In genomic region chr2:188979730-188980123, GRCh38 we compare ENCODE assay signal across 14 cellular contexts. TPM values are rescaled to one million over a fixed set of nuclear protein-coding genes. Genes with fewer than 3 reads are reported as not detected.
A peak's percentile ranks its signal among the peaks of the same experiment; 100 is the strongest.
DNase-seq lines count a peak whose midpoint lies in the region; ATAC-seq, FAIRE-seq and TF ChIP-seq lines count a peak whose summit lies in the region.
"Had no signal": no experiment of that assay in that cellular context is flagged by ENCODE, and none has a peak within 500 bp of the region (broad histone marks: within the 10 kb centered on the region; RNA-seq: fewer than 3 reads in every experiment).

No MANE protein-coding gene starts in this region.

- no peak for TF ChIP-seq CTCF in hepatocyte (IDR thresholded peaks at IDR 0.05; ENCODE audit: poor library complexity)

- H3K4me1 ChIP-seq in hepatocyte (ENCODE audit: insufficient read depth), result no peaks in the 10 kb centered on the region
- no peaks in the 10 kb centered on the region for H3K4me1 ChIP-seq in skeletal muscle tissue (ENCODE audit: control insufficient read depth in 3 of 3, insufficient read depth in 3 of 3, low read length in 3 of 3)

- peak; percentile 29 for DNase-seq in EH (ENCODE audit: low read depth)
- no peak for DNase-seq in hepatocyte (ENCODE audit: low spot score)
- no peak for DNase-seq in GM12891 (ENCODE audit: insufficient read length, low spot score)
- no peak for DNase-seq in RKO (ENCODE audit: low spot score)
- DNase-seq: activated CD4-positive, CD25-positive, alpha-beta regulatory T cell; CD8-positive, alpha-beta T cell; left colon; NCI-H69; SIG-M5 had no signal

- ATAC-seq in SK-N-SH treated with all-trans-retinoic acid at 6 μM for 48 hours (no peak), GM21367 (IDR thresholded peaks at IDR 0.05; ENCODE audit: unreplicated experiment) (no peak), GM21381 (IDR thresholded peaks at IDR 0.05; ENCODE audit: unreplicated experiment) (no peak)
- ATAC-seq: CD8-positive, alpha-beta T cell; left colon had no signal

- peaks cover 4% of the 10 kb centered on the region for H4K20me1 ChIP-seq in hepatocyte (ENCODE audit: insufficient read depth, poor library complexity, severe bottlenecking)

- H2AFZ ChIP-seq in hepatocyte, result no peak overlapping the region

- peak overlapping the region; percentile 71 for H3K4me2 ChIP-seq in hepatocyte

- H3K27ac ChIP-seq in hepatocyte (peak overlapping the region; percentile 98), skeletal muscle tissue (ENCODE audit: low read depth, low read length) (peak overlapping the region; percentile 71)

- H3K36me3 ChIP-seq in hepatocyte (replicated peaks; ENCODE audit: insufficient read depth, low read depth) (no peaks in the 10 kb centered on the region), skeletal muscle tissue (ENCODE audit: control insufficient read depth in 3 of 3, insufficient read depth in 3 of 3, low read length in 3 of 3) (no peaks in the 10 kb centered on the region)

- peaks cover 89% of the 10 kb centered on the region for H3K79me2 ChIP-seq in hepatocyte

- H3K9ac ChIP-seq in skeletal muscle tissue (ENCODE audit: low read depth in 1 of 3, low read length in 3 of 3), result no peak overlapping the region

- no peak for FAIRE-seq in GM12891 (lab: Jason Lieb, UNC)
- FAIRE-seq: HTR-8/SVneo had no signal

- no peaks in the 10 kb centered on the region for H3K9me2 ChIP-seq in hepatocyte (replicated peaks; ENCODE audit: insufficient read depth)

- H3K4me3 ChIP-seq in hepatocyte (peak overlapping the region; percentile 15), skeletal muscle tissue (ENCODE audit: low read length in 3 of 3) (peak overlapping the region in 1 of 3 donors; percentile 52)

- H3K27me3 ChIP-seq in hepatocyte, result no peaks in the 10 kb centered on the region
- no peaks in the 10 kb centered on the region for H3K27me3 ChIP-seq in skeletal muscle tissue (ENCODE audit: control insufficient read depth in 3 of 3, insufficient read depth in 3 of 3, low read length in 3 of 3)

- TF ChIP-seq POLR2A in GM12891 (IDR thresholded peaks at IDR 0.05; ENCODE audit: low read depth, low read length), result no peak

- H3K9me3 ChIP-seq in hepatocyte (ENCODE audit: low read depth), result no peaks in the 10 kb centered on the region
- no peaks in the 10 kb centered on the region for H3K9me3 ChIP-seq in skeletal muscle tissue (ENCODE audit: control insufficient read depth in 3 of 3, low read length in 3 of 3)

- WGBS in hepatocyte (ENCODE audit: low lambda C conversion rate, missing lambda C conversion rate), result 37% methylated on average over 2 of the region's 2 CpGs

TF ChIP-seq in SK-N-SH treated with all-trans-retinoic acid at 6 μM for 48 hours, 23 proteins besides CTCF, POLR2A, EP300 and RAD21:
- TF ChIP-seq ESRRG (CRISPR knock-in tag; IDR thresholded peaks at IDR 0.05), result no peak
- TF ChIP-seq RARB (CRISPR knock-in tag; IDR thresholded peaks at IDR 0.05), result 0 out of 2 replicates have a peak, but pooled peaks have one; percentile 12

TF ChIP-seq in GM12891, 5 proteins besides CTCF, POLR2A, EP300 and RAD21:
- TF ChIP-seq POLR2AphosphoS5 (IDR thresholded peaks at IDR 0.05; ENCODE audit: low read depth, low read length) (no peak), PAX5 (IDR thresholded peaks at IDR 0.05; ENCODE audit: insufficient read depth, low read length, severe bottlenecking) (no peak), SPI1 (IDR thresholded peaks at IDR 0.05; ENCODE audit: low read depth, low read length) (no peak), TAF1 (IDR thresholded peaks at IDR 0.05; ENCODE audit: low read depth, low read length) (no peak), POU2F2 (IDR thresholded peaks at IDR 0.05; ENCODE audit: low read depth, low read length) (no peak)

RNA-seq across cellular contexts. Expression of gene COL3A1, which starts 5.6 kb away (rescaled TPM):
- total RNA-seq in hepatocyte (5,479 and 8,329 TPM in 2 replicates), skeletal muscle tissue (6,920 TPM)
- polyA plus RNA-seq in hepatocyte, result 6,699 and 6,726 TPM in 2 replicates
- 0.33 TPM for polyA plus RNA-seq in GM12891 (2012; ENCODE audit: low read depth, missing spikeins)
- total RNA-seq: CD8-positive, alpha-beta T cell had no signal
